ENCODE assay signal across 7 cellular contexts in genomic region chr19:38033658-38034150, GRCh38.
DNase-seq lines count a peak whose midpoint lies in the region; ATAC-seq and TF ChIP-seq lines count a peak whose summit lies in the region.

No MANE protein-coding gene starts in this region.

- intact Hi-C loops in breast epithelium (cut with DNase I; ENCODE audit: low total_unique reads) = no loop called here

- no peaks in the 10 kb centered on the region for H3K9me3 ChIP-seq in breast epithelium

- peak overlapping the region in 1 of 2 donors; percentile 50 for H3K27ac ChIP-seq in breast epithelium

- H3K27me3 ChIP-seq in breast epithelium = no peaks in the 10 kb centered on the region

- H3K27me3 Mint-ChIP-seq in stimulated activated naive B cell treated with anti-CD40 and anti-IgM and Interleukin-4, amounts not matched to agents 10 μg/mL and 1 μg/mL and 100 μg/mL, for 72 hours = no peaks in the 10 kb centered on the region

- peak in 1 of 3 donors; percentile 14 for TF ChIP-seq CTCF in breast epithelium (IDR thresholded peaks at IDR 0.05)

- H3K4me1 ChIP-seq in breast epithelium = no peaks in the 10 kb centered on the region

- peaks cover 67 to 84% of the 10 kb centered on the region in 2 donors for H3K4me1 Mint-ChIP-seq in stimulated activated naive B cell treated with anti-CD40 and anti-IgM and Interleukin-4, amounts not matched to agents 10 μg/mL and 1 μg/mL and 100 μg/mL, for 72 hours

- peak overlapping the region; percentile 98 for H3K27ac Mint-ChIP-seq in stimulated activated naive B cell treated with anti-CD40 and anti-IgM and Interleukin-4, amounts not matched to agents 10 μg/mL and 1 μg/mL and 100 μg/mL, for 72 hours

- H3K4me3 Mint-ChIP-seq in stimulated activated naive B cell treated with anti-CD40 and anti-IgM and Interleukin-4, amounts not matched to agents 10 μg/mL and 1 μg/mL and 100 μg/mL, for 72 hours = peak overlapping the region; percentile 36 to 72

- peak; percentile 87 for DNase-seq in stimulated activated naive B cell treated with anti-CD40 and anti-IgM and Interleukin-4, amounts not matched to agents 10 μg/mL and 1 μg/mL and 100 μg/mL, for 72 hours
- DNase-seq in central memory CD4-positive, alpha-beta T cell = no peak
- no peak for DNase-seq in cerebellum (ENCODE audit: low spot score)
- no peak for DNase-seq in breast epithelium (ENCODE audit: low spot score in 2 of 2)

- peak; percentile 74 for ATAC-seq in GM19324 (IDR thresholded peaks at IDR 0.05; ENCODE audit: low FRiP score, unreplicated experiment)
- peak; percentile 59 for ATAC-seq in HG02981 (IDR thresholded peaks at IDR 0.05; ENCODE audit: unreplicated experiment)
- peak; percentile 89 to 91 for ATAC-seq in stimulated activated naive B cell treated with anti-CD40 and anti-IgM and Interleukin-4, amounts not matched to agents 10 μg/mL and 1 μg/mL and 100 μg/mL, for 72 hours (replicated peaks)

- peaks cover 38 to 49% of the 10 kb centered on the region in 2 donors for H3K36me3 Mint-ChIP-seq in stimulated activated naive B cell treated with anti-CD40 and anti-IgM and Interleukin-4, amounts not matched to agents 10 μg/mL and 1 μg/mL and 100 μg/mL, for 72 hours

- no peaks in the 10 kb centered on the region for H3K36me3 ChIP-seq in breast epithelium

- peaks cover 3 to 5% of the 10 kb centered on the region in 2 donors for H3K9me3 Mint-ChIP-seq in stimulated activated naive B cell treated with anti-CD40 and anti-IgM and Interleukin-4, amounts not matched to agents 10 μg/mL and 1 μg/mL and 100 μg/mL, for 72 hours

- no peak overlapping the region for H3K4me3 ChIP-seq in breast epithelium

- TF ChIP-seq POLR2A in Raji (IDR thresholded peaks at IDR 0.05; ENCODE audit: insufficient read depth, low read depth, low read length) = peak; percentile 46; the same call in 1 of the 2 replicates
- TF ChIP-seq POLR2A in breast epithelium (IDR thresholded peaks at IDR 0.05) = no peak
